In genomic region chr19:9835507-9835949, GRCh38 we compare ENCODE assay signal across 7 cellular contexts. TPM values are rescaled to one million over a fixed set of nuclear protein-coding genes. Genes with fewer than 3 reads are reported as not detected.
A peak's percentile ranks its signal among the peaks of the same experiment; 100 is the strongest.
DNase-seq lines count a peak whose midpoint lies in the region; ATAC-seq, FAIRE-seq and TF ChIP-seq lines count a peak whose summit lies in the region.

No MANE protein-coding gene starts in this region.

- H3K27ac ChIP-seq in astrocyte (ENCODE audit: low read depth, low read length): peak overlapping the region; percentile 30
- H3K27ac ChIP-seq in right lobe of liver: peak overlapping the region in 2 of 3 donors; percentile 16 to 41
- H3K27ac ChIP-seq in upper lobe of left lung: peak overlapping the region; percentile 47 to 87 (median 77)

- peak overlapping the region; percentile 71 for H3K4me3 ChIP-seq in astrocyte (ENCODE audit: insufficient read depth, low read depth, low read length)
- H3K4me3 ChIP-seq in right lobe of liver: peak overlapping the region; percentile 77 to 97 (median 88)
- peak overlapping the region; percentile 91 to 100 (median 92) for H3K4me3 ChIP-seq in upper lobe of left lung

- H3K9me3 ChIP-seq in astrocyte (ENCODE audit: insufficient read depth, low read depth, low read length) (no peaks in the 10 kb centered on the region), right lobe of liver (no peaks in the 10 kb centered on the region), upper lobe of left lung (no peaks in the 10 kb centered on the region)

- H3K4me3 Mint-ChIP-seq in astrocyte (ENCODE audit: unreplicated experiment): peak overlapping the region; percentile 93

- no peak for TF ChIP-seq EP300 in upper lobe of left lung (IDR thresholded peaks at IDR 0.05)

- H3K4me1 Mint-ChIP-seq in astrocyte (ENCODE audit: low read depth, unreplicated experiment): no peaks in the 10 kb centered on the region

- ATAC-seq in GM19397 (IDR thresholded peaks at IDR 0.05; ENCODE audit: unreplicated experiment) (peak; percentile 26), HG03175 (IDR thresholded peaks at IDR 0.05; ENCODE audit: unreplicated experiment) (peak; percentile 8), right lobe of liver (peak in 1 of 4 donors; percentile 5), upper lobe of left lung (ENCODE audit: low FRiP score in 2 of 2) (peak in 1 of 2 donors; percentile 40)

- no peaks in the 10 kb centered on the region for H3K27me3 Mint-ChIP-seq in astrocyte (ENCODE audit: low read depth, unreplicated experiment)

- H2AFZ ChIP-seq in astrocyte (ENCODE audit: low read depth, low read length): peak overlapping the region; percentile 70

- peak overlapping the region; percentile 84 for H3K9ac ChIP-seq in astrocyte (ENCODE audit: low read length)

- peaks cover 42% of the 10 kb centered on the region for H3K79me2 ChIP-seq in astrocyte (ENCODE audit: insufficient read depth, low read length)

- no peaks in the 10 kb centered on the region for H3K27me3 ChIP-seq in astrocyte (ENCODE audit: insufficient read depth, low read length)
- H3K27me3 ChIP-seq in right lobe of liver: no peaks in the 10 kb centered on the region
- H3K27me3 ChIP-seq in upper lobe of left lung: no peaks in the 10 kb centered on the region

- DNase-seq in astrocyte (ENCODE audit: low read depth) (no peak), right lobe of liver (peak in 1 of 3 donors; percentile 41), upper lobe of left lung (no peak), HuH-7.5 (ENCODE audit: low spot score) (no peak), NCI-H774 (lab: John Stamatoyannopoulos, UW) (no peak)

- H3K36me3 Mint-ChIP-seq in astrocyte (ENCODE audit: low read depth, unreplicated experiment): peaks cover 8% of the 10 kb centered on the region

- H3K27ac Mint-ChIP-seq in astrocyte (ENCODE audit: unreplicated experiment): no peak overlapping the region

- H3K4me2 ChIP-seq in astrocyte (ENCODE audit: low read length): peak overlapping the region; percentile 95

- peaks cover 36% of the 10 kb centered on the region for H4K20me1 ChIP-seq in astrocyte (ENCODE audit: insufficient read depth, low read length)

- no CpG with 5 or more reads among the region's 28 CpGs for WGBS in right lobe of liver (ENCODE audit: insufficient coverage, low coverage, low lambda C conversion rate, missing lambda C conversion rate)
- 0 to 3% methylated on average over 8 to 21 of the region's 28 CpGs for WGBS in upper lobe of left lung, 2 donors

- H3K36me3 ChIP-seq in astrocyte (ENCODE audit: insufficient read depth, low read length): no peaks in the 10 kb centered on the region
- H3K36me3 ChIP-seq in right lobe of liver: peaks cover 0 to 11% (median 3%) of the 10 kb centered on the region in 4 donors
- peaks cover 0 to 28% (median 23%) of the 10 kb centered on the region in 4 donors for H3K36me3 ChIP-seq in upper lobe of left lung

- TF ChIP-seq POLR2A in right lobe of liver (IDR thresholded peaks at IDR 0.05) (no peak), upper lobe of left lung (IDR thresholded peaks at IDR 0.05) (no peak)

- FAIRE-seq in astrocyte (lab: Jason Lieb, UNC): no peak

- H3K4me1 ChIP-seq in astrocyte (ENCODE audit: insufficient read depth, low read length): peaks cover 10% of the 10 kb centered on the region
- H3K4me1 ChIP-seq in right lobe of liver: peaks cover 0 to 21% (median 5%) of the 10 kb centered on the region in 4 donors
- H3K4me1 ChIP-seq in upper lobe of left lung: peaks cover 8 to 18% (median 13%) of the 10 kb centered on the region in 4 donors

- H3K9me3 Mint-ChIP-seq in astrocyte (ENCODE audit: unreplicated experiment): no peaks in the 10 kb centered on the region

- intact Hi-C loops in right lobe of liver (cut with DNase I): no loop called here

- no peak for TF ChIP-seq CTCF in astrocyte (IDR thresholded peaks at IDR 0.05; ENCODE audit: insufficient read depth, low read depth, low read length)
- no peak for TF ChIP-seq CTCF in right lobe of liver (IDR thresholded peaks at IDR 0.05)
- TF ChIP-seq CTCF in upper lobe of left lung (IDR thresholded peaks at IDR 0.05): no peak

RNA-seq across cellular contexts. Expression of gene PIN1, which starts 0.4 kb away (rescaled TPM):
- total RNA-seq in astrocyte (102 and 109 TPM in 2 replicates), right lobe of liver (10 to 100 TPM; 19.9 to 54.5 (median 24.8) TPM), upper lobe of left lung (10 to 100 TPM; 38.8 to 87.5 (median 70.7) TPM)

RNA-seq across cellular contexts. Expression of gene UBL5, which starts 7.8 kb away (rescaled TPM):
- 519 and 547 TPM in 2 replicates for total RNA-seq in astrocyte
- 100 to 1,000 TPM; 152 to 303 (median 168) TPM for total RNA-seq in right lobe of liver
- 100 to 1,000 TPM in 5 of 6 donors, 10 to 100 TPM in 1; 61.8 to 405 (median 255) TPM for total RNA-seq in upper lobe of left lung

RNA-seq across cellular contexts. Expression of gene FBXL12, which starts 16.6 kb away (rescaled TPM):
- total RNA-seq in astrocyte (52.3 and 54.2 TPM in 2 replicates), right lobe of liver (10 to 100 TPM in 4 of 6 experiments, 1 to 10 TPM in 2; 9.8 to 18.4 (median 10.9) TPM), upper lobe of left lung (10 to 100 TPM; 14.8 to 48.2 (median 32.3) TPM)
